Comparison of ENCODE assay signal across 24 cellular contexts in the genomic region with DNA sequence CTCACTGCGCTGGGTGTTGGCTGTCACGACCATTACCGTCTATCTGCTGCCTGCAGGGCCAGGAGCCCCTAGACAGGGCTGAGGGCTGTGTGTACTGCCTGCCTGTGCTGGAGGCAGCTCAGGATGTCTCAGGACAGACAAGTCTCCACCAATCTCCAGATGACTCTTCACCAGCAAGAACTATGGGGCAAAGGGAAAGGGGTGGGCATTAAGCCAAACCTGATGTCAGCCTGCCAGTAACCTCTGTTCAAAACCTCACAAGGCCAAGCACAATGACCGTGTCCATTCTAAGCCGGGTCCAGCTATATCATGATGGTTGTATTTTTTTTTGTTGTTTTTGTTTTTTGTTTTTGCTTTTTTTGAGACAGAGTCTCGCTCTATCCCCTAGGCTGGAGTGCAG. TPM values are rescaled to one million over a fixed set of nuclear protein-coding genes. Genes with fewer than 3 reads are reported as not detected.
DNase-seq lines count a peak whose midpoint lies in the region; TF ChIP-seq lines count a peak whose summit lies in the region.
"Had no signal": no experiment of that assay in that cellular context is flagged by ENCODE, and none has a peak within 500 bp of the region (broad histone marks: within the 10 kb centered on the region; RNA-seq: fewer than 3 reads in every experiment).

No MANE protein-coding gene starts in this region.

- H3K4me2 ChIP-seq in GM23248 (ENCODE audit: unreplicated experiment) = no peak overlapping the region

- H3K9me2 ChIP-seq in GM23248 (ENCODE audit: insufficient read depth) = no peaks in the 10 kb centered on the region

- in situ Hi-C loops in GM23248 (cut with MboI) = no loop called here

- no peak overlapping the region for H3K27ac ChIP-seq in GM23248
- H3K27ac ChIP-seq: cardiac muscle cell, HL-60, ovary, spleen, thoracic aorta had no signal

- no peak overlapping the region for H2AFZ ChIP-seq in GM23248

- H3K4me3 ChIP-seq in GM23248 = no peak overlapping the region
- H3K4me3 ChIP-seq in fibroblast of pulmonary artery (replicated peaks; ENCODE audit: low read depth, low read length) = no peak overlapping the region
- H3K4me3 ChIP-seq: cardiac muscle cell, ovary, spleen, thoracic aorta had no signal

- no peaks in the 10 kb centered on the region for H3K27me3 ChIP-seq in GM23248 (replicated peaks; ENCODE audit: insufficient read depth)
- H3K27me3 ChIP-seq: cardiac muscle cell, ovary, spleen had no signal

- H3F3A ChIP-seq in GM23248 (ENCODE audit: insufficient read depth) = peaks cover 20% of the 10 kb centered on the region

- no peaks in the 10 kb centered on the region for H3K9me3 ChIP-seq in GM23248 (ENCODE audit: low read depth)
- H3K9me3 ChIP-seq: ovary, spleen, thoracic aorta had no signal

- TF ChIP-seq CTCF in fibroblast of pulmonary artery (IDR thresholded peaks at IDR 0.05; ENCODE audit: low read length, missing control alignments) = no peak

- 86 to 89% methylated on average over 6 of the region's 6 CpGs for WGBS in GM23248 (ENCODE audit: low coverage in 1 of 2, low lambda C conversion rate in 2 of 2, missing lambda C conversion rate in 2 of 2), 2 experiments

- peaks cover 47% of the 10 kb centered on the region for H3K79me2 ChIP-seq in GM23248 (ENCODE audit: insufficient read depth)

- peaks cover 27% of the 10 kb centered on the region for H3K4me1 ChIP-seq in GM23248 (ENCODE audit: insufficient read depth)

- H3K9ac ChIP-seq in GM23248 = no peak overlapping the region

- peaks cover 22% of the 10 kb centered on the region; the same call in 1 of the 2 replicates for H3K36me3 ChIP-seq in GM23248 (ENCODE audit: low read depth)
- H3K36me3 ChIP-seq: ovary had no signal

- no peaks in the 10 kb centered on the region for H4K20me1 ChIP-seq in GM23248 (ENCODE audit: insufficient read depth)

- DNase-seq in GM23248 (peak; percentile 32), amniotic epithelial cell (ENCODE audit: low read depth) (peak; percentile 73), fibroblast of pulmonary artery (ENCODE audit: low read depth) (peak; percentile 62), stromal cell of bone marrow (ENCODE audit: low read depth) (peak; percentile 25), DMS114 treated with DMSO at 0.1 percent for 48 hours (lab: John Stamatoyannopoulos, UW; ENCODE audit: unreplicated experiment) (no peak), SHP77 treated with DMSO at 0.1 percent for 48 hours (lab: John Stamatoyannopoulos, UW) (no peak)
- DNase-seq in activated naive CD4-positive, alpha-beta T cell treated with anti-CD3 and anti-CD28 coated beads, Interleukin-2, amount 50 U/mL, for 16 hours = no peak
- DNase-seq: activated CD8-positive, alpha-beta memory T cell treated with anti-CD3 and anti-CD28 coated beads for 24 hours; activated gamma-delta T cell treated with Interleukin-2 at 50 U/mL for 16 hours; activated T-cell treated with anti-CD3 and anti-CD28 coated beads, Interleukin-2, amount 50 U/mL, for 1 hour; CD4-positive, CD25-positive, alpha-beta regulatory T cell; foreskin melanocyte; hippocampal formation; midbrain; natural killer cell; NCI-H1930; NCI-H345; NCI-H82; ovary; spleen; stimulated activated CD4-positive, alpha-beta T cell treated with anti-CD3 and anti-CD28 coated beads, Interleukin-2, amount 100 ng/mL, for 48 hours had no signal

RNA-seq across cellular contexts. Expression of a gene that starts 31.6 kb away (rescaled TPM):
- total RNA-seq in GM23248 (2014; rRNA removed; shearing (Covaris generic)) = 68.1 and 73.0 TPM in 2 replicates
- polyA plus RNA-seq in GM23248 (2016; fragmentation: Nextera tagmentation; extraction: Ambion mirVana) = 34.6 and 37.1 TPM in 2 replicates

RNA-seq across cellular contexts. Expression of a gene that starts 39.4 kb away (rescaled TPM):
- 73.2 and 91.0 TPM in 2 replicates for total RNA-seq in GM23248 (2014; rRNA removed; shearing (Covaris generic))
- 82.7 and 83.7 TPM in 2 replicates for polyA plus RNA-seq in GM23248 (2016; fragmentation: Nextera tagmentation; extraction: Ambion mirVana)

RNA-seq across cellular contexts. Expression of a gene that starts 51.8 kb away (rescaled TPM):
- total RNA-seq in GM23248 (2014; rRNA removed; shearing (Covaris generic)) = 5.5 and 28.3 TPM in 2 replicates
- 5.6 and 6.5 TPM in 2 replicates for polyA plus RNA-seq in GM23248 (2016; fragmentation: Nextera tagmentation; extraction: Ambion mirVana)

Comparison
In these comparisons a context has a peak if more than half of its experiments do, and no peak if none do; other contexts are left out.
1. DNase-seq: peak in GM23248 (single experiment), amniotic epithelial cell (single experiment), fibroblast of pulmonary artery (single experiment) and stromal cell of bone marrow (single experiment); none in DMS114 treated with DMSO at 0.1 percent for 48 hours (single experiment), SHP77 treated with DMSO at 0.1 percent for 48 hours (single experiment) and activated naive CD4-positive, alpha-beta T cell treated with anti-CD3 and anti-CD28 coated beads, Interleukin-2, amount 50 U/mL, for 16 hours (single experiment).